Comparison of ENCODE assay signal across 31 cellular contexts in genomic region chr2:42789751-42790150, GRCh38. TPM values are rescaled to one million over a fixed set of nuclear protein-coding genes. Genes with fewer than 3 reads are reported as not detected.
"Had no signal": no experiment of that assay in that cellular context is flagged by ENCODE, and none has a peak within 500 bp of the region (broad histone marks: within the 10 kb centered on the region; RNA-seq: fewer than 3 reads in every experiment).

No MANE protein-coding gene starts in this region.

- ATAC-seq: activated CD4-positive, alpha-beta T cell treated with anti-CD3 and anti-CD28 coated beads for 36 hours; activated naive CD4-positive, alpha-beta T cell treated with anti-CD3 and anti-CD28 coated beads, Interleukin-2, amount 50 U/mL, for 72 hours; heart right ventricle; left lung; psoas muscle had no signal

- H3K9me3 ChIP-seq: colonic mucosa, esophagus squamous epithelium, heart right ventricle, left lung, psoas muscle, suprapubic skin, tibial artery had no signal

- H3K36me3 ChIP-seq: colonic mucosa, esophagus squamous epithelium, left lung had no signal

- H3K4me1 ChIP-seq: colonic mucosa, parathyroid adenoma, psoas muscle had no signal

- DNase-seq: activated B cell treated with CpG ODN at 0.5 μM for 24 hours; activated CD4-positive, alpha-beta T cell treated with anti-CD3 and anti-CD28 coated beads for 36 hours; activated CD4-positive, alpha-beta T cell treated with anti-CD3 and anti-CD28 coated beads, Interleukin-2, amount 50 U/mL, for 4 hours; activated naive CD4-positive, alpha-beta T cell; anterior cingulate cortex; cerebellar nuclear complex; colonic mucosa; effector CD8-positive, alpha-beta T cell; esophagus squamous epithelium; foreskin melanocyte; heart right ventricle; kidney glomerular epithelial cell; left lung; mesendoderm; nephron progenitor cell; psoas muscle; stimulated activated CD4-positive, alpha-beta T cell treated with anti-CD3 and anti-CD28 coated beads, Interleukin-15, amount 100 ng/mL, for 24 hours; stimulated activated CD4-positive, alpha-beta T cell treated with anti-CD3 and anti-CD28 coated beads, Interleukin-2, amount 100 ng/mL, for 24 hours; stimulated activated naive CD4-positive, alpha-beta T cell; T-helper 1 cell; tibial artery had no signal

- H3K9me3 Mint-ChIP-seq: activated B cell treated with CpG ODN at 0.5 μM for 24 hours; activated T-helper 2 cell treated with anti-CD3 and anti-CD28 coated beads, Interferon-gamma antibody, Interleukin-2, Interleukin-4, amounts not matched to agents 10 μg/mL and 5 μg/mL and 100 μg/mL, durations not matched to agents 14 hours and 24 hours and 36 hours; nephron progenitor cell; T-helper 2 cell treated with Interferon-gamma antibody and Interleukin-4, amounts not matched to agents 5 μg/mL and 100 μg/mL, for 36 hours had no signal

- H3K27me3 Mint-ChIP-seq: activated B cell treated with CpG ODN at 0.5 μM for 24 hours had no signal

- H3K27ac Mint-ChIP-seq: activated CD4-positive, alpha-beta T cell treated with anti-CD3 and anti-CD28 coated beads for 36 hours; activated naive CD4-positive, alpha-beta T cell treated with anti-CD3 and anti-CD28 coated beads, Interleukin-2, amount 50 U/mL, for 72 hours; activated T-helper 2 cell treated with anti-CD3 and anti-CD28 coated beads, Interferon-gamma antibody, Interleukin-2, Interleukin-4, amounts not matched to agents 10 μg/mL and 5 μg/mL and 100 μg/mL, durations not matched to agents 14 hours and 24 hours and 36 hours; T-helper 2 cell treated with Interferon-gamma antibody and Interleukin-4, amounts not matched to agents 5 μg/mL and 100 μg/mL, for 36 hours had no signal

- H3K27ac ChIP-seq: colonic mucosa, epithelial cell of prostate, esophagus squamous epithelium, heart right ventricle, left lung, parathyroid adenoma, psoas muscle, suprapubic skin, tibial artery had no signal

- H3K4me3 Mint-ChIP-seq: activated B cell treated with CpG ODN at 0.5 μM for 24 hours; activated CD4-positive, alpha-beta T cell treated with anti-CD3 and anti-CD28 coated beads for 36 hours; nephron progenitor cell; T-helper 2 cell treated with Interferon-gamma antibody and Interleukin-4, amounts not matched to agents 5 μg/mL and 100 μg/mL, for 36 hours had no signal

- H3K4me3 ChIP-seq: colonic mucosa, esophagus squamous epithelium, heart right ventricle, left lung, lung, psoas muscle, suprapubic skin, tibial artery had no signal

- H3K27me3 ChIP-seq: colonic mucosa, esophagus squamous epithelium, suprapubic skin, tibial artery had no signal

RNA-seq across cellular contexts. Expression of gene HAAO, which starts 2.6 kb away (rescaled TPM):
- total RNA-seq: bronchial epithelial cell, dermis microvascular lymphatic vessel endothelial cell, glomerular endothelial cell had no signal

RNA-seq across cellular contexts. Expression of gene OXER1, which starts 25.8 kb away (rescaled TPM):
- total RNA-seq: bronchial epithelial cell, dermis microvascular lymphatic vessel endothelial cell, glomerular endothelial cell had no signal
